8 cellular contexts compared by ENCODE assay signal in genomic region chr12:31589582-31589895, GRCh38. TPM values are rescaled to one million over a fixed set of nuclear protein-coding genes. Genes with fewer than 3 reads are reported as not detected.
A peak's percentile ranks its signal among the peaks of the same experiment; 100 is the strongest.
DNase-seq lines count a peak whose midpoint lies in the region; ATAC-seq and TF ChIP-seq lines count a peak whose summit lies in the region.

No MANE protein-coding gene starts in this region.

- H3K4me1 ChIP-seq in foreskin keratinocyte (peaks cover 23% of the 10 kb centered on the region), sigmoid colon (peaks cover 0 to 41% (median 17%) of the 10 kb centered on the region in 4 donors)

- H3K4me3 ChIP-seq in sigmoid colon = peak overlapping the region; percentile 61 to 97 (median 94)

- TF ChIP-seq CTCF in VCaP (conservative IDR thresholded peaks at IDR 0.05) = no peak
- TF ChIP-seq CTCF in foreskin keratinocyte (conservative IDR thresholded peaks at IDR 0.05) = no peak
- TF ChIP-seq CTCF in sigmoid colon (IDR thresholded peaks at IDR 0.05) = no peak

- H3K27ac ChIP-seq in VCaP (peak overlapping the region; percentile 96), foreskin keratinocyte (peak overlapping the region; percentile 54), sigmoid colon (peak overlapping the region; percentile 96 to 99 (median 98))

- intact Hi-C loops in sigmoid colon (cut with DNase I) = loop anchor here (1.0 to 5.0 kb wide), 3 partner anchors 138 to 518 kb away; partner anchors contain the start of genes AMN1 and BICD1

- no peaks in the 10 kb centered on the region for H3K36me3 ChIP-seq in sigmoid colon

- TF ChIP-seq EP300 in sigmoid colon (IDR thresholded peaks at IDR 0.05) = no peak

- TF ChIP-seq POLR2A in sigmoid colon (IDR thresholded peaks at IDR 0.05) = no peak

- 2% methylated on average over 13 of the region's 13 CpGs for WGBS in sigmoid colon, 2 donors

- H3K27me3 ChIP-seq in foreskin keratinocyte (no peaks in the 10 kb centered on the region), sigmoid colon (no peaks in the 10 kb centered on the region)

- peak; percentile 38 for ATAC-seq in GM19351 (IDR thresholded peaks at IDR 0.05; ENCODE audit: unreplicated experiment)
- ATAC-seq in foreskin keratinocyte = no peak
- ATAC-seq in GM18870 (IDR thresholded peaks at IDR 0.05; ENCODE audit: unreplicated experiment) = no peak

- DNase-seq in AG20443 (ENCODE audit: low spot score) (peak; percentile 76), foreskin keratinocyte (no peak), sigmoid colon (no peak), dermis blood vessel endothelial cell (no peak), occipital lobe (lab: John Stamatoyannopoulos, UW) (no peak)

- H3K9me3 ChIP-seq in sigmoid colon = no peaks in the 10 kb centered on the region

RNA-seq across cellular contexts. Expression of gene DENND5B, which starts 1.4 kb away (rescaled TPM):
- 5.4 and 5.5 TPM in 2 replicates for total RNA-seq in foreskin keratinocyte
- 2.0 and 2.5 TPM in 2 replicates for polyA plus RNA-seq in foreskin keratinocyte
- total RNA-seq in sigmoid colon = 10 to 100 TPM; 19.5 to 34.3 (median 23.2) TPM
- polyA plus RNA-seq in sigmoid colon = 1 to 10 TPM; 2.4 to 3.9 (median 3.7) TPM
- total RNA-seq in dermis blood vessel endothelial cell = 12.1 and 19.3 TPM in 2 replicates
- total RNA-seq in occipital lobe = 57.1 TPM
